ENCODE assay signal across 28 cellular contexts in the genomic region with DNA sequence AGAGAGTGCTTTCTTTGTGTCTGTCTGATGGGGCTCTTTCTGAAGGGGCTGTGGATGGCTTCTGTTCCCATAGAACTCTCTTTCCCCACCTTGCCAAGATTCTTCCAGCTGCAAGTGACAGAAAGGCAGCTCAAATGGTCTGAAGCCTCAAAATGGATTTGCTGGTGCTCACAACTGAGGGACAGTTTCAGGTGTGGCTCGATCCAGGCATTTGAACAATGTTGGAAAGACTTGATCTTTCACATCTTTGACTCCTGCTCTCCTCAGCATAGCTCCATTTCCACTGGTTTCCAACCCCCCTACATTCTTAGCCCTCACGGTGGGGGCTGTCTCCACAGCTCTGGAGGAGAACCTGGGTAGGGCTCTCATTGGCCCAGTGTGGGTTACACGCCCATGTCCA. TPM values are rescaled to one million over a fixed set of nuclear protein-coding genes. Genes with fewer than 3 reads are reported as not detected.
A peak's percentile ranks its signal among the peaks of the same experiment; 100 is the strongest.
DNase-seq lines count a peak whose midpoint lies in the region; ATAC-seq, FAIRE-seq and TF ChIP-seq lines count a peak whose summit lies in the region.
"Had no signal": no experiment of that assay in that cellular context is flagged by ENCODE, and none has a peak within 500 bp of the region (broad histone marks: within the 10 kb centered on the region; RNA-seq: fewer than 3 reads in every experiment).

No MANE protein-coding gene starts in this region.

- H2BK5ac ChIP-seq in H1 (ENCODE audit: low read depth, low read length), result no peak overlapping the region

- H4K5ac ChIP-seq in H1 (ENCODE audit: insufficient read length, low read depth, low read length), result no peak overlapping the region

- H4K8ac ChIP-seq in H1 (ENCODE audit: extremely low read depth, insufficient read depth, low read length), result no peak overlapping the region

- H4K91ac ChIP-seq in H1 (replicated peaks; ENCODE audit: insufficient read length, low read length), result no peak overlapping the region

- no peak for TF ChIP-seq EP300 in HepG2 (IDR thresholded peaks at IDR 0.05; ENCODE audit: low read depth in 2 of 2, low read length in 2 of 2)
- no peak for TF ChIP-seq EP300 in HepG2 (CRISPR knock-in tag; IDR thresholded peaks at IDR 0.05; ENCODE audit: borderline replicate concordance)
- TF ChIP-seq EP300 in H1 (IDR thresholded peaks at IDR 0.05; ENCODE audit: borderline replicate concordance in 1 of 2, low read depth in 2 of 2, low read length in 2 of 2), result no peak

- H3K27ac ChIP-seq in HepG2 (ENCODE audit: extremely low read length, insufficient read depth, low read length) (no peak overlapping the region), right lobe of liver (no peak overlapping the region), H1 (ENCODE audit: low read depth, low read length) (no peak overlapping the region)
- H3K27ac ChIP-seq: BLaER1 treated with 17β-estradiol and CSF1 and Interleukin-3, amounts not matched to agents 10 nM and 100 nM; C4-2B had no signal

- FAIRE-seq in HepG2 (lab: Jason Lieb, UNC), result no peak
- FAIRE-seq in D721Med (lab: Jason Lieb, UNC), result no peak
- FAIRE-seq in H1 (lab: Jason Lieb, UNC), result no peak
- FAIRE-seq: A204.1, GM12878, GM12892, GM18507 had no signal

- peak overlapping the region; percentile 53 for H3K4ac ChIP-seq in H1 (replicated peaks; ENCODE audit: insufficient read length, low read depth, low read length)

- no peak overlapping the region for H2BK120ac ChIP-seq in H1 (replicated peaks; ENCODE audit: low read depth, low read length)

- no peak overlapping the region for H2AFZ ChIP-seq in HepG2 (ENCODE audit: low read length)
- no peak overlapping the region for H2AFZ ChIP-seq in H1 (ENCODE audit: low read length)

- no peak overlapping the region for H3K18ac ChIP-seq in H1 (ENCODE audit: extremely low read depth, low read length)

- H3K79me1 ChIP-seq in H1 (ENCODE audit: low read depth, low read length), result no peaks in the 10 kb centered on the region; the same call in 1 of the 2 replicates

- no peak overlapping the region for H3K14ac ChIP-seq in H1 (ENCODE audit: insufficient read length)

- POLR2A ChIA-PET in HepG2 (lab: Yijun Ruan, JAX), result no interaction called here
- POLR2A ChIA-PET in H1 (lab: Charles Lee; ENCODE audit: partially characterized antibody), result interaction anchor here (1.2 kb wide), 2 partner anchors 8 to 15 kb away, joined by 4 read pairs; no protein-coding TSS in a partner anchor

- H3K23me2 ChIP-seq in H1 (ENCODE audit: low read depth, low read length), result no peaks in the 10 kb centered on the region

- no peak overlapping the region for H2BK15ac ChIP-seq in H1 (ENCODE audit: low read length)

- H3K23ac ChIP-seq in H1 (ENCODE audit: insufficient read length), result no peak overlapping the region

- in situ Hi-C loops in HepG2 (cut with HindIII; ENCODE audit: extremely low pct_ligation_motif_present, low pct_unique_long_range_greater_than_20kb), result no loop called here

- H3K56ac ChIP-seq in H1 (replicated peaks; ENCODE audit: insufficient read length, low read depth, low read length), result no peak overlapping the region

- no peaks in the 10 kb centered on the region for H3K79me2 ChIP-seq in HepG2 (ENCODE audit: insufficient read depth, low read length)
- H3K79me2 ChIP-seq in H1 (ENCODE audit: control insufficient read depth in 1 of 2, insufficient read depth in 2 of 2, low read length in 2 of 2), result no peaks in the 10 kb centered on the region

- H3K9me3 ChIP-seq in HepG2 (ENCODE audit: low read length), result no peaks in the 10 kb centered on the region
- no peaks in the 10 kb centered on the region for H3K9me3 ChIP-seq in right lobe of liver
- no peaks in the 10 kb centered on the region for H3K9me3 ChIP-seq in H1 (ENCODE audit: insufficient read depth in 2 of 2, low read depth in 1 of 2, low read length in 1 of 2)
- H3K9me3 ChIP-seq: BE2C; BLaER1 treated with 17β-estradiol and CSF1 and Interleukin-3, amounts not matched to agents 10 nM and 100 nM; Caco-2 had no signal

- 25% methylated on average over 3 of the region's 3 CpGs for WGBS in HepG2 (ENCODE audit: low lambda C conversion rate)
- 70% methylated on average over 2 of the region's 3 CpGs for WGBS in right lobe of liver (ENCODE audit: insufficient coverage, low coverage, low lambda C conversion rate, missing lambda C conversion rate)
- 93% methylated on average over 3 of the region's 3 CpGs; no CpG with 5 or more reads in 1 of the 2 experiments for WGBS in H1 (ENCODE audit: extremely low coverage in 1 of 2, insufficient coverage in 1 of 2, insufficient read length in 1 of 2, insufficient replicate concordance in 2 of 2, low coverage in 1 of 2, low lambda C conversion rate in 2 of 2, missing lambda C conversion rate in 1 of 2), 2 experiments

- H2AK5ac ChIP-seq in H1 (ENCODE audit: low read depth, low read length), result 0 out of 2 replicates have a peak overlapping the region, but pooled peaks have one; percentile 13

- H3K4me3 ChIP-seq in HepG2 (replicated peaks in 1 of 3; ENCODE audit: insufficient read depth in 1 of 3, low read depth in 2 of 3, low read length in 3 of 3) (no peak overlapping the region), right lobe of liver (no peak overlapping the region), H1 (ENCODE audit: extremely low read depth in 1 of 4, insufficient read depth in 2 of 4, low read depth in 3 of 4, low read length in 4 of 4) (no peak overlapping the region)
- H3K4me3 ChIP-seq: BLaER1 treated with 17β-estradiol and CSF1 and Interleukin-3, amounts not matched to agents 10 nM and 100 nM; GM12878 had no signal

- TF ChIP-seq POLR2A in HepG2 (IDR thresholded peaks at IDR 0.05; ENCODE audit: insufficient read depth in 1 of 2, low read depth in 2 of 2, low read length in 2 of 2) (no peak), right lobe of liver (IDR thresholded peaks at IDR 0.05) (no peak), H1 (IDR thresholded peaks at IDR 0.05; ENCODE audit: control extremely low read depth in 1 of 2, low read depth in 2 of 2, low read length in 2 of 2) (no peak)

- CTCF ChIA-PET in HepG2 (lab: Yijun Ruan, JAX; ENCODE audit: low intra/inter-chr PET ratio, low total read pairs), result no interaction called here
- CTCF ChIA-PET in H1 (lab: Charles Lee; ENCODE audit: partially characterized antibody), result interaction anchor here (0.6 to 3.1 kb wide), 6 partner anchors 8 to 281 kb away, joined by 3 to 11 read pairs (median 4); no protein-coding TSS in a partner anchor

- H3K9ac ChIP-seq in HepG2 (ENCODE audit: insufficient read depth, low read depth, low read length) (no peak overlapping the region), H1 (replicated peaks in 1 of 4; ENCODE audit: extremely low read depth in 1 of 4, low read depth in 3 of 4, low read length in 3 of 4) (no peak overlapping the region)
- H3K9ac ChIP-seq: BLaER1 treated with 17β-estradiol and CSF1 and Interleukin-3, amounts not matched to agents 10 nM and 100 nM had no signal

- no peaks in the 10 kb centered on the region for H3K4me1 ChIP-seq in HepG2 (ENCODE audit: insufficient read depth, low read length)
- H3K4me1 ChIP-seq in right lobe of liver, result no peaks in the 10 kb centered on the region
- H3K4me1 ChIP-seq in H1 (replicated peaks in 1 of 4; ENCODE audit: control insufficient read depth in 3 of 4, insufficient read depth in 4 of 4, low read length in 3 of 4), result peaks cover 0 to 10% (median 6%) of the 10 kb centered on the region in 4 experiments; a peak in 5 of 7 replicates
- H3K4me1 ChIP-seq: BE2C, Caco-2 had no signal

- no peak overlapping the region for H2BK20ac ChIP-seq in H1 (ENCODE audit: low read length)

- peak overlapping the region; percentile 68; the same call in 1 of the 2 replicates for H2BK12ac ChIP-seq in H1 (ENCODE audit: low read depth, low read length)

- peaks cover 5 to 29% of the 10 kb centered on the region in 2 experiments; a peak in 4 of 5 replicates for H3K27me3 ChIP-seq in HepG2 (ENCODE audit: control insufficient read depth in 1 of 2, insufficient read depth in 2 of 2, low read length in 2 of 2)
- no peaks in the 10 kb centered on the region for H3K27me3 ChIP-seq in right lobe of liver
- H3K27me3 ChIP-seq in H1 (replicated peaks in 1 of 4; ENCODE audit: control insufficient read depth in 3 of 4, extremely low read depth in 1 of 4, insufficient read depth in 3 of 4, low read length in 3 of 4), result no peaks in the 10 kb centered on the region
- H3K27me3 ChIP-seq: BE2C; BLaER1 treated with 17β-estradiol and CSF1 and Interleukin-3, amounts not matched to agents 10 nM and 100 nM had no signal

- no TSS peak for BruUV-seq in HepG2 (replicated peaks; lab: Mats Ljungman, UMichigan)

- intact Hi-C loops in HepG2 (cut with micrococcal nuclease; ENCODE audit: unreplicated experiment), result no loop called here
- intact Hi-C loops in right lobe of liver (cut with DNase I), result no loop called here
- intact Hi-C loops in left colon (cut with DNase I, micrococcal nuclease), result no loop called here

- TF ChIP-seq CTCF in HepG2 (CRISPR knock-in tag; IDR thresholded peaks at IDR 0.05) (no peak), right lobe of liver (IDR thresholded peaks at IDR 0.05) (no peak), D721Med (IDR thresholded peaks at IDR 0.05; ENCODE audit: insufficient read depth, missing control alignments) (no peak), H1 (IDR thresholded peaks at IDR 0.05; ENCODE audit: control extremely low read depth in 1 of 3, insufficient read depth in 1 of 3, low read depth in 1 of 3, low read length in 3 of 3) (no peak)

- H3K4me2 ChIP-seq in HepG2 (ENCODE audit: low read depth, low read length) (no peak overlapping the region), H1 (ENCODE audit: insufficient read depth in 1 of 2, low read depth in 2 of 2, low read length in 2 of 2) (no peak overlapping the region)

- ATAC-seq in HepG2 (no peak), right lobe of liver (no peak), left colon (no peak), HG03095 (IDR thresholded peaks at IDR 0.05; ENCODE audit: unreplicated experiment) (no peak)
- ATAC-seq: CD8-positive, alpha-beta T cell; GM12878 had no signal

- TF ChIP-seq RAD21 in HepG2 (CRISPR knock-in tag; IDR thresholded peaks at IDR 0.05) (no peak), H1 (IDR thresholded peaks at IDR 0.05 in 1 of 2, conservative IDR thresholded peaks at IDR 0.05 in 1 of 2; ENCODE audit: low read depth in 2 of 2, low read length in 2 of 2) (no peak)

- H3K36me3 ChIP-seq in HepG2 (replicated peaks in 1 of 2; ENCODE audit: control insufficient read depth in 1 of 2, insufficient read depth in 2 of 2, low read length in 2 of 2) (no peaks in the 10 kb centered on the region), right lobe of liver (no peaks in the 10 kb centered on the region), H1 (ENCODE audit: control insufficient read depth in 2 of 4, insufficient read depth in 4 of 4, low read length in 3 of 4) (peaks cover 0 to 4% (median 0%) of the 10 kb centered on the region in 4 experiments; a peak in 1 of 8 replicates)
- H3K36me3 ChIP-seq: BE2C; BLaER1 treated with 17β-estradiol and CSF1 and Interleukin-3, amounts not matched to agents 10 nM and 100 nM had no signal

- DNase-seq in HepG2 (ENCODE audit: low spot score) (no peak), right lobe of liver (no peak), D721Med (ENCODE audit: insufficient read length, low spot score) (peak; percentile 16), H1 (ENCODE audit: low read depth in 1 of 2, low spot score in 2 of 2) (no peak), left colon (no peak)
- DNase-seq in stimulated activated CD8-positive, alpha-beta memory T cell treated with anti-CD3 and anti-CD28 coated beads, Interleukin-4, amount 100 ng/mL, for 48 hours, result no peak
- DNase-seq: 8988T; ACHN; BE2C; Caco-2; CD4-positive, alpha-beta T cell; CD8-positive, alpha-beta T cell; DMS 273 treated with DMSO at 0.1 percent for 48 hours; DMS153; DMS53; DMS79; DND-41; EL; GDM1 had no signal

- H4K20me1 ChIP-seq in HepG2 (ENCODE audit: insufficient read depth, low read length) (no peaks in the 10 kb centered on the region), H1 (replicated peaks in 1 of 2; ENCODE audit: control insufficient read depth in 1 of 2, insufficient read depth in 2 of 2, low read length in 2 of 2) (peaks cover 0 to 1% of the 10 kb centered on the region in 2 experiments)
- H4K20me1 ChIP-seq: BLaER1 treated with 17β-estradiol and CSF1 and Interleukin-3, amounts not matched to agents 10 nM and 100 nM had no signal

RNA-seq across cellular contexts. Expression of a gene that starts 15.9 kb away (rescaled TPM):
- total RNA-seq in HepG2 (2016; rRNA removed; fragmentation: Illumina TruSeq; extraction: Trizol), result not detected in 2 replicates
- total RNA-seq in HepG2 (2016; cell fraction: cytosol; rRNA removed; fragmentation: Illumina TruSeq; extraction: Trizol; ENCODE audit: low read depth), result not detected in 2 replicates
- not detected in 2 replicates for total RNA-seq in HepG2 (2016; cell fraction: insoluble cytoplasmic fraction; rRNA removed; fragmentation: Illumina TruSeq; extraction: Trizol)
- total RNA-seq in HepG2 (2016; cell fraction: membrane; rRNA removed; fragmentation: Illumina TruSeq; extraction: Trizol), result not detected in 2 replicates
- not detected in 2 replicates for total RNA-seq in HepG2 (2016; cell fraction: nucleus; rRNA removed; fragmentation: Illumina TruSeq; extraction: Trizol)
- not detected in 2 replicates for polyA plus RNA-seq in HepG2 (2011; rRNA removed)
- polyA plus RNA-seq in HepG2 (2011; cell fraction: cytosol; rRNA removed), result not detected in 2 replicates
- polyA plus RNA-seq in HepG2 (2011; cell fraction: nucleus; rRNA removed), result not detected in 2 replicates
- polyA plus RNA-seq in HepG2 (2012), result not detected in 2 replicates
- polyA plus RNA-seq in HepG2 (2016; cell fraction: cytosol; fragmentation: Illumina TruSeq; extraction: Trizol; ENCODE audit: low read depth), result not detected in 2 replicates
- not detected in 2 replicates for polyA plus RNA-seq in HepG2 (2016; cell fraction: insoluble cytoplasmic fraction; fragmentation: Illumina TruSeq; extraction: Trizol; ENCODE audit: low read depth)
- not detected in 2 replicates for polyA plus RNA-seq in HepG2 (2016; cell fraction: membrane; fragmentation: Illumina TruSeq; extraction: Trizol; ENCODE audit: low read depth)
- polyA plus RNA-seq in HepG2 (2016; cell fraction: nucleus; fragmentation: Illumina TruSeq; extraction: Trizol; ENCODE audit: insufficient read depth, low read depth), result not detected in 2 replicates
- not detected in 2 replicates for polyA minus RNA-seq in HepG2 (2011; rRNA and poly(A)+ RNA removed; ENCODE audit: low replicate concordance)
- not detected in 2 replicates for polyA minus RNA-seq in HepG2 (2011; cell fraction: cytosol; rRNA and poly(A)+ RNA removed)
- polyA minus RNA-seq in HepG2 (2011; cell fraction: nucleus; rRNA and poly(A)+ RNA removed), result not detected in 2 replicates
- under 1 TPM in 2 of 6 experiments, not detected in 4; 0.12 to 0.31 TPM for total RNA-seq in right lobe of liver
- 6.4 and 8.1 TPM in 2 replicates for total RNA-seq in H1 (2021; fragmentation: NEBNext Ultra II Directional; extraction: Animal tissue kit (Norgen Biotek cat#: 25700))
- polyA plus RNA-seq in H1 (2011; rRNA removed), result 6.6 and 9.3 TPM in 2 replicates
- polyA plus RNA-seq in H1 (2011; cell fraction: cytosol; rRNA removed), result 6.2 TPM
- polyA plus RNA-seq in H1 (2011; cell fraction: nucleus; rRNA removed), result 12.7 TPM
- 4.3 to 7.5 TPM (median 7.1 TPM) in 4 replicates for polyA plus RNA-seq in H1 (2012, experiment 1 of 2)
- 5.4 TPM for polyA plus RNA-seq in H1 (2012, experiment 2 of 2)
- 3.6 TPM for polyA plus RNA-seq in H1 (2013, experiment 1 of 2)
- 2.4 TPM for polyA plus RNA-seq in H1 (2013, experiment 2 of 2)
- 4.4 and 6.3 TPM in 2 replicates for polyA minus RNA-seq in H1 (2011; rRNA and poly(A)+ RNA removed)
- polyA minus RNA-seq in H1 (2011; cell fraction: cytosol; rRNA and poly(A)+ RNA removed), result 5.9 TPM
- 8.8 TPM for polyA minus RNA-seq in H1 (2011; cell fraction: nucleus; rRNA and poly(A)+ RNA removed)
- total RNA-seq in left colon, result 10 to 100 TPM; 46.2 to 51.0 TPM
- total RNA-seq: Calu3; CD4-positive, alpha-beta T cell; CD8-positive, alpha-beta T cell; GM12878 had no signal
- polyA plus RNA-seq: AG04450 had no signal
